ENCODE assay signal across 8 cellular contexts in the genomic region with DNA sequence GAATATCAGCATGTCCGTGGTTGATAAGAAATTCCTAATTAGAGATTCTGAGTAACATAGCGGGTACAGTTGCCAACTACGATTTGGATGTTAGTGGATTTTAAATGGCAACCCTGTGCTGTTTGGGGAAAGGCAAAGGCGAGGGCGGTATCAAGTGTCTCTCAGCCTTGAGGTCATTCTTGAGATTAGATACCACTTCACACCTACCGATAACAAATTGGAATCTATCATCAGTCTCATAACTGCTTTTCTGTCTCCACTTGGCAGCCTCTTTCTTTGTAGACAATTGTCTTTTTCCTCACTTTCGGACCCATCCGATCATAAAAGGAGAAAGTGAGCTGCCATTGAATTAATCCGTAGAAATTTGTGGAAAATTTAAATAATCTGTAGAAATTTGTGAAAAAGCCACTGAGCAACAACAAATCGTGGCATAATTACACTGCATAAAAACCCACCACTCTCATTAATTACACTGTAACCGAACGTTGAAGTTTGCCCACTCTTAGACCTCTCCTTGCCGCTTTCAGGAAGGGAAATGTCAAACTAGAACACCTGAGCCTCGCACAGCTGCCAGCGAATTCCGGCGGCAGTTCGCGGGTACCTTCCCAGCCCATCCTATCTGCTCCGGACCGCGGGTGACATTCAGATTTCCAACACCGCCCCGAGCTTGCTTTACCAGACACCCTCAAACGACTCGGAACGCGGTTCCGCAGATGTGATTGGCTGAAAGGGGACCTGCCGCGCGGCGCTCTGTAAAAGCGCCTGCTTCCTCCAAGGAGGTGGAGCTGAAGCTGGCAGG. TPM values are rescaled to one million over a fixed set of nuclear protein-coding genes. Genes with fewer than 3 reads are reported as not detected.
A peak's percentile ranks its signal among the peaks of the same experiment; 100 is the strongest.
DNase-seq lines count a peak whose midpoint lies in the region; ATAC-seq, FAIRE-seq and TF ChIP-seq lines count a peak whose summit lies in the region.

No MANE protein-coding gene starts in this region.

- H3K36me3 ChIP-seq in H1 (ENCODE audit: control insufficient read depth in 2 of 4, insufficient read depth in 4 of 4, low read length in 3 of 4) (peaks cover 0 to 12% (median 0%) of the 10 kb centered on the region in 4 experiments; a peak in 1 of 8 replicates), mesodermal cell (ENCODE audit: control insufficient read depth, insufficient read depth, low read length) (no peaks in the 10 kb centered on the region)

- DNase-seq in EH (ENCODE audit: low read depth) (peak; percentile 93), NCI-H2196 (lab: John Stamatoyannopoulos, UW; ENCODE audit: unreplicated experiment) (peak; percentile 83), H1 (ENCODE audit: low read depth in 1 of 2, low spot score in 2 of 2) (peak in 1 of 2 experiments; percentile 84)
- peak; percentile 67 for DNase-seq in activated CD4-positive, alpha-beta memory T cell treated with anti-CD3 and anti-CD28 coated beads for 36 hours
- DNase-seq in stimulated activated CD8-positive, alpha-beta memory T cell treated with anti-CD3 and anti-CD28 coated beads, Interleukin-4, amount 100 ng/mL, for 48 hours = peak; percentile 64

- H3K4me3 Mint-ChIP-seq in activated CD4-positive, alpha-beta memory T cell treated with anti-CD3 and anti-CD28 coated beads for 36 hours = peak overlapping the region; percentile 91

- no peak for TF ChIP-seq EP300 in H1 (IDR thresholded peaks at IDR 0.05; ENCODE audit: borderline replicate concordance in 1 of 2, low read depth in 2 of 2, low read length in 2 of 2)

- H3K27ac ChIP-seq in H1 (ENCODE audit: low read depth, low read length) (no peak overlapping the region; the same call in 1 of the 2 replicates), mesodermal cell (ENCODE audit: low read depth, low read length, severe bottlenecking) (peak overlapping the region; percentile 87)

- H2BK15ac ChIP-seq in H1 (ENCODE audit: low read length) = no peak overlapping the region

- no peak overlapping the region; the same call in 1 of the 2 replicates for H2BK5ac ChIP-seq in H1 (ENCODE audit: low read depth, low read length)

- 0 out of 2 replicates have a peak, but pooled peaks cover 2% of the 10 kb centered on the region for H3K79me1 ChIP-seq in H1 (ENCODE audit: low read depth, low read length)

- no peak overlapping the region for H3K4ac ChIP-seq in H1 (replicated peaks; ENCODE audit: insufficient read length, low read depth, low read length)

- peak overlapping the region in 3 of 4 experiments; percentile 31 to 47 (median 38); a peak in 4 of 7 replicates for H3K9ac ChIP-seq in H1 (replicated peaks in 1 of 4; ENCODE audit: extremely low read depth in 1 of 4, low read depth in 3 of 4, low read length in 3 of 4)

- no peak overlapping the region for H2BK20ac ChIP-seq in H1 (ENCODE audit: low read length)

- H3K27me3 Mint-ChIP-seq in activated CD4-positive, alpha-beta memory T cell treated with anti-CD3 and anti-CD28 coated beads for 36 hours = peaks cover 24% of the 10 kb centered on the region

- no peak overlapping the region for H2AFZ ChIP-seq in H1 (ENCODE audit: low read length)

- TF ChIP-seq POLR2A in H1 (IDR thresholded peaks at IDR 0.05; ENCODE audit: control extremely low read depth in 1 of 2, low read depth in 2 of 2, low read length in 2 of 2) = no peak

- no peaks in the 10 kb centered on the region for H3K9me3 Mint-ChIP-seq in activated CD4-positive, alpha-beta memory T cell treated with anti-CD3 and anti-CD28 coated beads for 36 hours

- peaks cover 14 to 18% of the 10 kb centered on the region in 2 experiments for H4K20me1 ChIP-seq in H1 (replicated peaks in 1 of 2; ENCODE audit: control insufficient read depth in 1 of 2, insufficient read depth in 2 of 2, low read length in 2 of 2)

- no peak overlapping the region for H3K14ac ChIP-seq in H1 (ENCODE audit: insufficient read length)

- H3K79me2 ChIP-seq in H1 (ENCODE audit: control insufficient read depth in 1 of 2, insufficient read depth in 2 of 2, low read length in 2 of 2) = peaks cover 9 to 31% of the 10 kb centered on the region in 2 experiments

- peak overlapping the region; percentile 63; the same call in 1 of the 2 replicates for H3K18ac ChIP-seq in H1 (ENCODE audit: extremely low read depth, low read length)

- no peak overlapping the region for H2BK12ac ChIP-seq in H1 (ENCODE audit: low read depth, low read length)

- no peak for FAIRE-seq in H1 (lab: Jason Lieb, UNC)

- no peaks in the 10 kb centered on the region for H3K36me3 Mint-ChIP-seq in activated CD4-positive, alpha-beta memory T cell treated with anti-CD3 and anti-CD28 coated beads for 36 hours

- H3K4me3 ChIP-seq in H1 (ENCODE audit: extremely low read depth in 1 of 4, insufficient read depth in 2 of 4, low read depth in 3 of 4, low read length in 4 of 4) (peak overlapping the region; percentile 53 to 91 (median 76)), mesodermal cell (ENCODE audit: extremely low read depth, insufficient read depth, low read length, poor library complexity, severe bottlenecking) (peak overlapping the region; percentile 76)

- H3K27me3 ChIP-seq in H1 (replicated peaks in 1 of 4; ENCODE audit: control insufficient read depth in 3 of 4, extremely low read depth in 1 of 4, insufficient read depth in 3 of 4, low read length in 3 of 4) = peaks cover 0 to 19% (median 13%) of the 10 kb centered on the region in 4 experiments; a peak in 6 of 7 replicates

- intact Hi-C loops in activated CD4-positive, alpha-beta memory T cell treated with anti-CD3 and anti-CD28 coated beads for 36 hours (cut with micrococcal nuclease) = loop anchor here (1.0 to 10.0 kb wide), 4 partner anchors 157 to 1589 kb away; a partner anchor contains a TSS

- no peak overlapping the region for H2AK5ac ChIP-seq in H1 (ENCODE audit: low read depth, low read length)

- 0 out of 4 replicates have a peak, but pooled peaks of 1 of the 2 experiments have one; percentile 7 for TF ChIP-seq RAD21 in H1 (IDR thresholded peaks at IDR 0.05 in 1 of 2, conservative IDR thresholded peaks at IDR 0.05 in 1 of 2; ENCODE audit: low read depth in 2 of 2, low read length in 2 of 2)

- peak overlapping the region; percentile 66 to 85 for H3K4me2 ChIP-seq in H1 (ENCODE audit: insufficient read depth in 1 of 2, low read depth in 2 of 2, low read length in 2 of 2)

- POLR2A ChIA-PET in activated CD4-positive, alpha-beta memory T cell treated with anti-CD3 and anti-CD28 coated beads for 36 hours (lab: Charles Lee) = no interaction called here
- POLR2A ChIA-PET in H1 (lab: Charles Lee; ENCODE audit: partially characterized antibody) = interaction anchor here (0.7 to 1.8 kb wide), 8 partner anchors 10 to 250 kb away, joined by 3 to 5 read pairs (median 3); no protein-coding TSS in a partner anchor

- no peak overlapping the region for H4K5ac ChIP-seq in H1 (ENCODE audit: insufficient read length, low read depth, low read length)

- H3K4me1 ChIP-seq in H1 (replicated peaks in 1 of 4; ENCODE audit: control insufficient read depth in 3 of 4, insufficient read depth in 4 of 4, low read length in 3 of 4) (peaks cover 3 to 15% (median 9%) of the 10 kb centered on the region in 4 experiments; a peak in 6 of 7 replicates), mesodermal cell (ENCODE audit: control insufficient read depth, insufficient read depth, low read length, poor library complexity, severe bottlenecking) (peaks cover 18% of the 10 kb centered on the region)

- peak overlapping the region; percentile 50 for H3K27ac Mint-ChIP-seq in activated CD4-positive, alpha-beta memory T cell treated with anti-CD3 and anti-CD28 coated beads for 36 hours

- H3K9me3 ChIP-seq in H1 (ENCODE audit: insufficient read depth in 2 of 2, low read depth in 1 of 2, low read length in 1 of 2) (no peaks in the 10 kb centered on the region), mesodermal cell (ENCODE audit: control insufficient read depth, low read length) (no peaks in the 10 kb centered on the region)

- ATAC-seq in HG02798 (IDR thresholded peaks at IDR 0.05; ENCODE audit: poor library complexity, unreplicated experiment) (peak; percentile 19), GM19455 (IDR thresholded peaks at IDR 0.05; ENCODE audit: unreplicated experiment) (no peak)

- no peak overlapping the region for H3K56ac ChIP-seq in H1 (replicated peaks; ENCODE audit: insufficient read length, low read depth, low read length)

- CTCF ChIA-PET in activated CD4-positive, alpha-beta memory T cell treated with anti-CD3 and anti-CD28 coated beads for 36 hours (lab: Charles Lee) = interaction anchor here (0.9 to 6.2 kb wide), 6 partner anchors 9 to 1542 kb away, joined by 3 to 88 read pairs (median 10); no protein-coding TSS in a partner anchor
- CTCF ChIA-PET in H1 (lab: Charles Lee; ENCODE audit: partially characterized antibody) = interaction anchor here (0.6 to 7.4 kb wide), 21 partner anchors 8 to 1171 kb away, joined by 3 to 81 read pairs (median 3); no protein-coding TSS in a partner anchor

- peaks cover 50% of the 10 kb centered on the region for H3K4me1 Mint-ChIP-seq in activated CD4-positive, alpha-beta memory T cell treated with anti-CD3 and anti-CD28 coated beads for 36 hours (ENCODE audit: low read depth)

- H2BK120ac ChIP-seq in H1 (replicated peaks; ENCODE audit: low read depth, low read length) = no peak overlapping the region

- peaks cover 25% of the 10 kb centered on the region for H3K23me2 ChIP-seq in H1 (ENCODE audit: low read depth, low read length)

- no peak overlapping the region for H4K91ac ChIP-seq in H1 (replicated peaks; ENCODE audit: insufficient read length, low read length)

- H4K8ac ChIP-seq in H1 (ENCODE audit: extremely low read depth, insufficient read depth, low read length) = no peak overlapping the region

- no peak overlapping the region for H3K23ac ChIP-seq in H1 (ENCODE audit: insufficient read length)

- 21% methylated on average over 34 of the region's 34 CpGs; no CpG with 5 or more reads in 1 of the 2 experiments for whole genome bisulfite sequencing in H1 (ENCODE audit: extremely low coverage in 1 of 2, insufficient coverage in 1 of 2, insufficient read length in 1 of 2, insufficient replicate concordance in 2 of 2, low coverage in 1 of 2, low lambda C conversion rate in 2 of 2, missing lambda C conversion rate in 1 of 2), 2 experiments
- WGBS in mesodermal cell (ENCODE audit: insufficient coverage in 2 of 2), 2 experiments = 9 to 12% methylated on average over 22 of the region's 34 CpGs

- no peak for TF ChIP-seq CTCF in H1 (IDR thresholded peaks at IDR 0.05; ENCODE audit: control extremely low read depth in 1 of 3, insufficient read depth in 1 of 3, low read depth in 1 of 3, low read length in 3 of 3)

RNA-seq across cellular contexts. Expression of a gene that starts 0.8 kb away (rescaled TPM):
- 1 to 10 TPM; 3.3 to 3.8 TPM for total RNA-seq in activated CD4-positive, alpha-beta memory T cell treated with anti-CD3 and anti-CD28 coated beads for 36 hours
- 27.0 and 27.9 TPM in 2 replicates for total RNA-seq in H1 (2021; fragmentation: NEBNext Ultra II Directional; extraction: Animal tissue kit (Norgen Biotek cat#: 25700))
- 11.7 and 24.4 TPM in 2 replicates for polyA plus RNA-seq in H1 (2011; rRNA removed)
- 17.4 TPM for polyA plus RNA-seq in H1 (2011; cell fraction: cytosol; rRNA removed)
- 35.8 TPM for polyA plus RNA-seq in H1 (2011; cell fraction: nucleus; rRNA removed)
- polyA plus RNA-seq in H1 (2012, experiment 1 of 2) = 7.3 to 10.4 TPM (median 9.0 TPM) in 4 replicates
- polyA plus RNA-seq in H1 (2012, experiment 2 of 2) = 4.7 TPM
- 18.4 TPM for polyA plus RNA-seq in H1 (2013, experiment 1 of 2)
- polyA plus RNA-seq in H1 (2013, experiment 2 of 2) = 19.6 TPM
- polyA minus RNA-seq in H1 (2011; rRNA and poly(A)+ RNA removed) = 25.7 and 42.7 TPM in 2 replicates
- polyA minus RNA-seq in H1 (2011; cell fraction: cytosol; rRNA and poly(A)+ RNA removed) = 21.7 TPM
- 68.1 TPM for polyA minus RNA-seq in H1 (2011; cell fraction: nucleus; rRNA and poly(A)+ RNA removed)
- polyA plus RNA-seq in mesodermal cell (2013, experiment 1 of 2) = 13.7 TPM
- 11.1 TPM for polyA plus RNA-seq in mesodermal cell (2013, experiment 2 of 2)
